In genomic region chr1:99992760-99993467, GRCh38 we compare ENCODE assay signal across 18 cellular contexts. TPM values are rescaled to one million over a fixed set of nuclear protein-coding genes. Genes with fewer than 3 reads are reported as not detected.
DNase-seq lines count a peak whose midpoint lies in the region; ATAC-seq, FAIRE-seq and TF ChIP-seq lines count a peak whose summit lies in the region.
"Had no signal": no experiment of that assay in that cellular context is flagged by ENCODE, and none has a peak within 500 bp of the region (broad histone marks: within the 10 kb centered on the region; RNA-seq: fewer than 3 reads in every experiment).

No MANE protein-coding gene starts in this region.

- H3K4me3 ChIP-seq in GM12865 (ENCODE audit: low read depth, low read length) (no peak overlapping the region), H1 (ENCODE audit: extremely low read depth in 1 of 4, insufficient read depth in 2 of 4, low read depth in 3 of 4, low read length in 4 of 4) (no peak overlapping the region), esophagus muscularis mucosa (no peak overlapping the region)
- H3K4me3 ChIP-seq: HAP-1, suprapubic skin had no signal

- no peaks in the 10 kb centered on the region for H4K20me1 ChIP-seq in H1 (replicated peaks in 1 of 2; ENCODE audit: control insufficient read depth in 1 of 2, insufficient read depth in 2 of 2, low read length in 2 of 2)

- peaks cover 39% of the 10 kb centered on the region for H3K36me3 Mint-ChIP-seq in osteocyte (ENCODE audit: unreplicated experiment)

- TF ChIP-seq EP300 in H1 (IDR thresholded peaks at IDR 0.05; ENCODE audit: borderline replicate concordance in 1 of 2, low read depth in 2 of 2, low read length in 2 of 2) = no peak
- TF ChIP-seq EP300 in esophagus muscularis mucosa (IDR thresholded peaks at IDR 0.05) = no peak

- no peak overlapping the region for H3K4me3 Mint-ChIP-seq in osteocyte (ENCODE audit: unreplicated experiment)
- H3K4me3 Mint-ChIP-seq: activated CD8-positive, alpha-beta memory T cell treated with anti-CD3 and anti-CD28 coated beads, Interleukin-2, amount 10 ng/mL, durations not matched to agents 7 days and 5 days; CD8-positive, alpha-beta T cell; nephron; T-cell had no signal

- no peak overlapping the region for H3K56ac ChIP-seq in H1 (replicated peaks; ENCODE audit: insufficient read length, low read depth, low read length)

- no peak overlapping the region for H3K27ac Mint-ChIP-seq in osteocyte (ENCODE audit: unreplicated experiment)
- H3K27ac Mint-ChIP-seq: activated CD8-positive, alpha-beta memory T cell treated with anti-CD3 and anti-CD28 coated beads, Interleukin-2, amount 10 ng/mL, durations not matched to agents 7 days and 5 days; CD8-positive, alpha-beta T cell; nephron; T-cell had no signal

- TF ChIP-seq POLR2A in H1 (IDR thresholded peaks at IDR 0.05; ENCODE audit: control extremely low read depth in 1 of 2, low read depth in 2 of 2, low read length in 2 of 2) = no peak
- no peak for TF ChIP-seq POLR2A in esophagus muscularis mucosa (IDR thresholded peaks at IDR 0.05; ENCODE audit: low read depth)

- no peak overlapping the region for H3K23ac ChIP-seq in H1 (ENCODE audit: insufficient read length)

- intact Hi-C loops in esophagus muscularis mucosa (cut with DNase I) = no loop called here

- H2AK5ac ChIP-seq in H1 (ENCODE audit: low read depth, low read length) = no peak overlapping the region

- no peak overlapping the region for H3K14ac ChIP-seq in H1 (ENCODE audit: insufficient read length)

- no peak overlapping the region for H3K27ac ChIP-seq in H1 (ENCODE audit: low read depth, low read length)
- no peak overlapping the region for H3K27ac ChIP-seq in esophagus muscularis mucosa (replicated peaks in 1 of 4)
- H3K27ac ChIP-seq: suprapubic skin had no signal

- CTCF ChIA-PET in H1 (lab: Charles Lee; ENCODE audit: partially characterized antibody) = no interaction called here

- no peak overlapping the region for H2AFZ ChIP-seq in H1 (ENCODE audit: low read length)

- H3K9me3 ChIP-seq in H1 (ENCODE audit: insufficient read depth in 2 of 2, low read depth in 1 of 2, low read length in 1 of 2) (peaks cover 0 to 5% of the 10 kb centered on the region in 2 experiments; a peak in 1 of 4 replicates), esophagus muscularis mucosa (peaks cover 0 to 13% (median 2%) of the 10 kb centered on the region in 4 donors)
- H3K9me3 ChIP-seq: HAP-1, suprapubic skin had no signal

- no peak overlapping the region for H3K18ac ChIP-seq in H1 (ENCODE audit: extremely low read depth, low read length)

- no peak overlapping the region for H2BK12ac ChIP-seq in H1 (ENCODE audit: low read depth, low read length)

- H3K27me3 Mint-ChIP-seq in osteocyte (ENCODE audit: unreplicated experiment) = no peaks in the 10 kb centered on the region
- H3K27me3 Mint-ChIP-seq: activated CD8-positive, alpha-beta memory T cell treated with anti-CD3 and anti-CD28 coated beads, Interleukin-2, amount 10 ng/mL, durations not matched to agents 7 days and 5 days; T-cell had no signal

- no peak overlapping the region for H4K5ac ChIP-seq in H1 (ENCODE audit: insufficient read length, low read depth, low read length)

- peaks cover 0 to 9% (median 4%) of the 10 kb centered on the region in 4 experiments; a peak in 2 of 8 replicates for H3K36me3 ChIP-seq in H1 (ENCODE audit: control insufficient read depth in 2 of 4, insufficient read depth in 4 of 4, low read length in 3 of 4)
- H3K36me3 ChIP-seq in esophagus muscularis mucosa = peaks cover 0 to 23% (median 12%) of the 10 kb centered on the region in 4 donors
- H3K36me3 ChIP-seq: HAP-1 had no signal

- no peak overlapping the region for H2BK15ac ChIP-seq in H1 (ENCODE audit: low read length)

- H3K4me1 ChIP-seq in H1 (replicated peaks in 1 of 4; ENCODE audit: control insufficient read depth in 3 of 4, insufficient read depth in 4 of 4, low read length in 3 of 4) = no peaks in the 10 kb centered on the region
- no peaks in the 10 kb centered on the region for H3K4me1 ChIP-seq in esophagus muscularis mucosa
- H3K4me1 ChIP-seq: HAP-1, suprapubic skin had no signal

- TF ChIP-seq CTCF in GM12865 (IDR thresholded peaks at IDR 0.05; ENCODE audit: insufficient read depth, low read depth, low read length, missing control alignments) (no peak), H1 (IDR thresholded peaks at IDR 0.05; ENCODE audit: control extremely low read depth in 1 of 3, insufficient read depth in 1 of 3, low read depth in 1 of 3, low read length in 3 of 3) (no peak), esophagus muscularis mucosa (IDR thresholded peaks at IDR 0.05) (no peak), osteocyte (IDR thresholded peaks at IDR 0.05) (no peak)

- no peak overlapping the region for H3K4ac ChIP-seq in H1 (replicated peaks; ENCODE audit: insufficient read length, low read depth, low read length)

- POLR2A ChIA-PET in H1 (lab: Charles Lee; ENCODE audit: partially characterized antibody) = no interaction called here

- FAIRE-seq in H1 (lab: Jason Lieb, UNC) = no peak

- no peak for TF ChIP-seq RAD21 in H1 (IDR thresholded peaks at IDR 0.05 in 1 of 2, conservative IDR thresholded peaks at IDR 0.05 in 1 of 2; ENCODE audit: low read depth in 2 of 2, low read length in 2 of 2)

- no peaks in the 10 kb centered on the region for H3K23me2 ChIP-seq in H1 (ENCODE audit: low read depth, low read length)

- H4K91ac ChIP-seq in H1 (replicated peaks; ENCODE audit: insufficient read length, low read length) = no peak overlapping the region

- no peak overlapping the region for H4K8ac ChIP-seq in H1 (ENCODE audit: extremely low read depth, insufficient read depth, low read length)

- ATAC-seq in GM21737 (IDR thresholded peaks at IDR 0.05; ENCODE audit: unreplicated experiment) = peak; percentile 50
- peak; percentile 86 for ATAC-seq in HG03460 (IDR thresholded peaks at IDR 0.05; ENCODE audit: unreplicated experiment)
- ATAC-seq: activated CD8-positive, alpha-beta memory T cell treated with anti-CD3 and anti-CD28 coated beads, Interleukin-2, amount 10 ng/mL, durations not matched to agents 7 days and 5 days; CD8-positive, alpha-beta T cell; T-cell had no signal

- H2BK5ac ChIP-seq in H1 (ENCODE audit: low read depth, low read length) = no peak overlapping the region

- peaks cover 0 to 7% of the 10 kb centered on the region in 2 experiments; a peak in 1 of 4 replicates for H3K79me2 ChIP-seq in H1 (ENCODE audit: control insufficient read depth in 1 of 2, insufficient read depth in 2 of 2, low read length in 2 of 2)

- H3K4me2 ChIP-seq in H1 (ENCODE audit: insufficient read depth in 1 of 2, low read depth in 2 of 2, low read length in 2 of 2) = no peak overlapping the region

- H3K9ac ChIP-seq in H1 (replicated peaks in 1 of 4; ENCODE audit: extremely low read depth in 1 of 4, low read depth in 3 of 4, low read length in 3 of 4) = no peak overlapping the region

- peak; percentile 54 for DNase-seq in GM12865 (ENCODE audit: low read depth)
- DNase-seq in H1 (ENCODE audit: low read depth in 1 of 2, low spot score in 2 of 2) = no peak
- no peak for DNase-seq in mesenteric fat pad (ENCODE audit: low spot score)
- no peak for DNase-seq in esophagus muscularis mucosa (ENCODE audit: extremely low spot score)
- DNase-seq in osteocyte (ENCODE audit: extremely low spot score, unreplicated experiment) = no peak
- DNase-seq in stimulated activated CD4-positive, alpha-beta T cell treated with anti-CD3 and anti-CD28 coated beads, Interleukin-2, amount 100 ng/mL, for 24 hours = no peak
- DNase-seq: activated CD4-positive, CD25-positive, alpha-beta regulatory T cell treated with anti-CD3 and anti-CD28 coated beads, Interleukin-2, amount 50 U/mL, for 72 hours; activated CD8-positive, alpha-beta memory T cell treated with anti-CD3 and anti-CD28 coated beads, Interleukin-2, amount 10 ng/mL, durations not matched to agents 7 days and 5 days; activated naive CD4-positive, alpha-beta T cell; CD8-positive, alpha-beta T cell; NCI-H2081; NCI-H774; T-cell had no signal

- peaks cover 2% of the 10 kb centered on the region for H3K4me1 Mint-ChIP-seq in osteocyte (ENCODE audit: unreplicated experiment)
- H3K4me1 Mint-ChIP-seq: activated CD8-positive, alpha-beta memory T cell treated with anti-CD3 and anti-CD28 coated beads, Interleukin-2, amount 10 ng/mL, durations not matched to agents 7 days and 5 days; nephron had no signal

- no peaks in the 10 kb centered on the region for H3K79me1 ChIP-seq in H1 (ENCODE audit: low read depth, low read length)

- no peak overlapping the region for H2BK120ac ChIP-seq in H1 (replicated peaks; ENCODE audit: low read depth, low read length)

- peaks cover 8% of the 10 kb centered on the region for H3K9me3 Mint-ChIP-seq in osteocyte (ENCODE audit: unreplicated experiment)

- 91% methylated on average over 3 of the region's 3 CpGs; no CpG with 5 or more reads in 1 of the 2 experiments for WGBS in H1 (ENCODE audit: extremely low coverage in 1 of 2, insufficient coverage in 1 of 2, insufficient read length in 1 of 2, insufficient replicate concordance in 2 of 2, low coverage in 1 of 2, low lambda C conversion rate in 2 of 2, missing lambda C conversion rate in 1 of 2), 2 experiments
- 87% methylated on average over 3 of the region's 3 CpGs for WGBS in esophagus muscularis mucosa

- no peak overlapping the region for H2BK20ac ChIP-seq in H1 (ENCODE audit: low read length)

- no peaks in the 10 kb centered on the region for H3K27me3 ChIP-seq in H1 (replicated peaks in 1 of 4; ENCODE audit: control insufficient read depth in 3 of 4, extremely low read depth in 1 of 4, insufficient read depth in 3 of 4, low read length in 3 of 4)
- no peaks in the 10 kb centered on the region for H3K27me3 ChIP-seq in esophagus muscularis mucosa
- H3K27me3 ChIP-seq: suprapubic skin had no signal

TF ChIP-seq in H1, 55 proteins besides CTCF, POLR2A, EP300 and RAD21:
- TF ChIP-seq BACH1 (IDR thresholded peaks at IDR 0.05; ENCODE audit: low read length) (no peak), CTBP2 (IDR thresholded peaks at IDR 0.05; ENCODE audit: borderline replicate concordance, insufficient read depth, insufficient read length, low read length) (no peak), MAFK (IDR thresholded peaks at IDR 0.05; ENCODE audit: low read depth, low read length) (0 out of 2 replicates have a peak, but pooled peaks have one; percentile 1), TAF1 (IDR thresholded peaks at IDR 0.05; ENCODE audit: low read depth, low read length) (no peak)

RNA-seq across cellular contexts. Expression of gene SLC35A3, which starts 23.1 kb away (rescaled TPM):
- 12.5 and 13.8 TPM in 2 replicates for total RNA-seq in H1 (2021; fragmentation: NEBNext Ultra II Directional; extraction: Animal tissue kit (Norgen Biotek cat#: 25700))
- 2.6 and 3.0 TPM in 2 replicates for polyA plus RNA-seq in H1 (2011; rRNA removed)
- 5.3 TPM for polyA plus RNA-seq in H1 (2011; cell fraction: cytosol; rRNA removed)
- 4.5 TPM for polyA plus RNA-seq in H1 (2011; cell fraction: nucleus; rRNA removed)
- 2.7 to 6.3 TPM (median 2.9 TPM) in 4 replicates for polyA plus RNA-seq in H1 (2012, experiment 1 of 2)
- polyA plus RNA-seq in H1 (2012, experiment 2 of 2) = 1.1 TPM
- 10.9 TPM for polyA plus RNA-seq in H1 (2013, experiment 1 of 2)
- 11.7 TPM for polyA plus RNA-seq in H1 (2013, experiment 2 of 2)
- 4.6 and 10.4 TPM in 2 replicates for polyA minus RNA-seq in H1 (2011; rRNA and poly(A)+ RNA removed)
- 5.2 TPM for polyA minus RNA-seq in H1 (2011; cell fraction: cytosol; rRNA and poly(A)+ RNA removed)
- 19.6 TPM for polyA minus RNA-seq in H1 (2011; cell fraction: nucleus; rRNA and poly(A)+ RNA removed)
- 18.0 TPM for total RNA-seq in mesenteric fat pad
- total RNA-seq in esophagus muscularis mucosa = 10 to 100 TPM; 16.8 to 24.6 (median 22.9) TPM
- total RNA-seq in osteocyte = 14.0 and 21.3 TPM in 2 replicates
